In genomic region chr11:76206327-76207081, GRCh38 we compare ENCODE assay signal across 8 cellular contexts. TPM values are rescaled to one million over a fixed set of nuclear protein-coding genes. Genes with fewer than 3 reads are reported as not detected.
A peak's percentile ranks its signal among the peaks of the same experiment; 100 is the strongest.
DNase-seq lines count a peak whose midpoint lies in the region; ATAC-seq, FAIRE-seq and TF ChIP-seq lines count a peak whose summit lies in the region.

Gene WNT11 (minus strand): TSS chr11:76206502. CDS start chr11:76206407, 95 bp downstream.

- POLR2A ChIA-PET in A549 (lab: Yijun Ruan, JAX): interaction anchor here (1.1 kb wide), 1 partner anchor 623 kb away, joined by 4 read pairs; no protein-coding TSS in a partner anchor

- H3K27me3 ChIP-seq in adrenal gland (no peaks in the 10 kb centered on the region), iPS-15b (ENCODE audit: control insufficient read depth, insufficient read depth, low read length) (peaks cover 83% of the 10 kb centered on the region), skeletal muscle satellite cell (ENCODE audit: control insufficient read depth, insufficient read depth, low read length) (peaks cover 78% of the 10 kb centered on the region)

- no peaks in the 10 kb centered on the region for H3K36me3 ChIP-seq in adrenal gland (replicated peaks in 1 of 2)
- H3K36me3 ChIP-seq in iPS-15b (ENCODE audit: control insufficient read depth, insufficient read depth, low read length): no peaks in the 10 kb centered on the region
- no peaks in the 10 kb centered on the region for H3K36me3 ChIP-seq in skeletal muscle satellite cell (ENCODE audit: insufficient read depth, low read length)

- TF ChIP-seq CTCF in A549 (IDR thresholded peaks at IDR 0.05): no peak
- no peak for TF ChIP-seq CTCF in GM13976 (IDR thresholded peaks at IDR 0.05; ENCODE audit: borderline replicate concordance, control extremely low read depth, extremely low read depth, insufficient read depth, missing control alignments)
- TF ChIP-seq CTCF in adrenal gland (IDR thresholded peaks at IDR 0.05): peak in 2 of 6 experiments; percentile 17 to 22

- DNase-seq in A549 (ENCODE audit: low read depth in 1 of 2, low spot score in 1 of 2) (peak; percentile 35 to 40), GM13976 (ENCODE audit: low spot score) (peak; percentile 74), NCI-H82 treated with DMSO at 0.1 percent for 48 hours (lab: John Stamatoyannopoulos, UW; ENCODE audit: unreplicated experiment) (peak; percentile 4), adrenal gland (peak; percentile 55 to 82 (median 72)), SKM-1 (lab: John Stamatoyannopoulos, UW; ENCODE audit: unreplicated experiment) (no peak)

- H3K4me2 ChIP-seq in A549 (peak within 1 kb of the TSS; percentile 99), skeletal muscle satellite cell (ENCODE audit: low read length) (peak within 1 kb of the TSS; percentile 95)

- no peak for FAIRE-seq in A549 (lab: Jason Lieb, UNC)

- H3K9ac ChIP-seq in iPS-15b (ENCODE audit: low read depth, low read length): no peak within 1 kb of the TSS
- H3K9ac ChIP-seq in skeletal muscle satellite cell (ENCODE audit: low read depth, low read length): peak within 1 kb of the TSS; percentile 22

- WGBS in A549 (ENCODE audit: missing lambda C conversion rate): 5% methylated on average over 46 of the region's 80 CpGs
- 1 to 7% (median 5%) methylated on average over 23 to 80 of the region's 80 CpGs for WGBS in adrenal gland, 4 donors

- TF ChIP-seq POLR2A in A549 (IDR thresholded peaks at IDR 0.05; ENCODE audit: low read length): no peak
- TF ChIP-seq POLR2A in adrenal gland (IDR thresholded peaks at IDR 0.05): peak in 1 of 2 donors; percentile 29

- in situ Hi-C loops in GM13976 (cut with MboI; ENCODE audit: low sequenced_read_pairs, unreplicated experiment): loop anchor here (25.0 kb wide), 1 partner anchor 481 kb away; no protein-coding TSS in a partner anchor

- H3K4me3 ChIP-seq in A549 (peak within 1 kb of the TSS; percentile 60), adrenal gland (peak within 1 kb of the TSS in 2 of 4 donors; percentile 37 to 65), iPS-15b (ENCODE audit: low read depth, low read length) (peak within 1 kb of the TSS; percentile 61), skeletal muscle satellite cell (ENCODE audit: low read length) (peak within 1 kb of the TSS; percentile 75)

- no peak for TF ChIP-seq RAD21 in A549 (conservative IDR thresholded peaks at IDR 0.05 in 1 of 2, IDR thresholded peaks at IDR 0.05 in 1 of 2)

- H3K4me1 ChIP-seq in A549 (0 out of 3 replicates have a peak, but pooled peaks cover 9% of the 10 kb centered on the region), adrenal gland (replicated peaks in 1 of 2) (peaks cover 27 to 45% of the 10 kb centered on the region in 2 donors), iPS-15b (ENCODE audit: control insufficient read depth, insufficient read depth, low read length) (peaks cover 8% of the 10 kb centered on the region), skeletal muscle satellite cell (ENCODE audit: control insufficient read depth, insufficient read depth, low read length) (peaks cover 37% of the 10 kb centered on the region)

- no peaks in the 10 kb centered on the region for H3K9me3 ChIP-seq in A549
- no peaks in the 10 kb centered on the region for H3K9me3 ChIP-seq in adrenal gland (replicated peaks in 1 of 3)
- H3K9me3 ChIP-seq in iPS-15b (ENCODE audit: control insufficient read depth, insufficient read depth, low read length): no peaks in the 10 kb centered on the region
- H3K9me3 ChIP-seq in skeletal muscle satellite cell (replicated peaks; ENCODE audit: low read length): no peaks in the 10 kb centered on the region

- TF ChIP-seq EP300 in A549 (IDR thresholded peaks at IDR 0.05): no peak

- intact Hi-C loops in adrenal gland (cut with DNase I): loop anchor here in 1 of 2 donors (2.0 to 10.0 kb wide), 2 partner anchors 112 to 308 kb away; no protein-coding TSS in a partner anchor

- CTCF ChIA-PET in A549 (lab: Yijun Ruan, JAX): interaction anchor here (0.6 to 13.1 kb wide), 36 partner anchors 11 to 501 kb away, joined by 3 to 222 read pairs (median 10); no protein-coding TSS in a partner anchor

- H3K27ac ChIP-seq in A549 (peak within 1 kb of the TSS; percentile 45 to 69; a peak in 5 of 6 replicates), adrenal gland (peak within 1 kb of the TSS in 1 of 5 donors; percentile 7)

- ATAC-seq in A549 (peak; percentile 7 to 13; a peak in 2 of 6 replicates), GM19328 (IDR thresholded peaks at IDR 0.05; ENCODE audit: unreplicated experiment) (no peak)

TF ChIP-seq in A549, 52 proteins besides CTCF, POLR2A, EP300 and RAD21:
- TF ChIP-seq CBX2 (IDR thresholded peaks at IDR 0.05; ENCODE audit: borderline replicate concordance, low read depth) (no peak), MAX (IDR thresholded peaks at IDR 0.05) (peak; percentile 17; the same call in 1 of the 2 replicates)
TF ChIP-seq in A549: peak in this region for 1.

RNA-seq across cellular contexts. Expression of gene WNT11, which starts in this region (rescaled TPM):
- polyA plus RNA-seq in A549 (2011; rRNA removed): 0.57 and 0.78 TPM in 2 replicates
- polyA plus RNA-seq in A549 (2012; cell fraction: cytosol; rRNA removed): 0.99 and 1.3 TPM in 2 replicates
- 2.2 and 2.4 TPM in 2 replicates for polyA plus RNA-seq in A549 (2012; cell fraction: nucleus; rRNA removed)
- polyA plus RNA-seq in A549 (2017; fragmentation: RNase III; extraction: RNeasy Plus Mini Kit Qiagen cat#74134 plus additional on column Dnase treatment): 0.36 to 0.76 TPM (median 0.42 TPM) in 3 replicates
- 0.58 and 0.66 TPM in 2 replicates for polyA minus RNA-seq in A549 (2011; rRNA and poly(A)+ RNA removed)
- 10 to 100 TPM; 17.9 to 88.2 (median 35.7) TPM for total RNA-seq in adrenal gland
- 10 to 100 TPM in 1 of 3 donors, 1 to 10 TPM in 2; 3.8 to 14.1 (median 9.4) TPM for polyA plus RNA-seq in adrenal gland
- under 0.01 and 0.87 TPM in 2 replicates for total RNA-seq in skeletal muscle satellite cell (2012; rRNA removed)
